ENCODE assay signal across 1 cellular context in genomic region chr17:75688209-75688771, GRCh38.
TF ChIP-seq lines count a peak whose summit lies in the region.

No MANE protein-coding gene starts in this region.

TF ChIP-seq in GM12878, 131 proteins besides CTCF, POLR2A, EP300 and RAD21:
- TF ChIP-seq TCF7 (IDR thresholded peaks at IDR 0.05; ENCODE audit: borderline replicate concordance) (no peak), ZBTB4 (CRISPR knock-in tag; IDR thresholded peaks at IDR 0.05) (no peak), SREBF2 (IDR thresholded peaks at IDR 0.05; ENCODE audit: low read length) (no peak), E4F1 (IDR thresholded peaks at IDR 0.05; ENCODE audit: borderline replicate concordance, partially characterized antibody) (no peak), ZNF687 (IDR thresholded peaks at IDR 0.05) (no peak), ZNF622 (IDR thresholded peaks at IDR 0.05) (no peak), RUNX3 (IDR thresholded peaks at IDR 0.05; ENCODE audit: low read length) (peak; percentile 21; the same call in 1 of the 2 replicates), IRF3 (IDR thresholded peaks at IDR 0.05) (no peak), MTA2 (IDR thresholded peaks at IDR 0.05; ENCODE audit: low read depth) (no peak), ZZZ3 (IDR thresholded peaks at IDR 0.05; ENCODE audit: control insufficient read depth, insufficient read length, low read depth) (no peak), IKZF1 (conservative IDR thresholded peaks at IDR 0.05) (no peak), CREM (IDR thresholded peaks at IDR 0.05; ENCODE audit: low read depth) (no peak), MLLT1 (IDR thresholded peaks at IDR 0.05) (0 out of 2 replicates have a peak, but pooled peaks have one; percentile 7), NR2C2 (IDR thresholded peaks at IDR 0.05; ENCODE audit: borderline replicate concordance, control insufficient read depth, insufficient read length, low read depth) (no peak), CHD1 (IDR thresholded peaks at IDR 0.05; ENCODE audit: low read depth, low read length) (no peak), MYC (IDR thresholded peaks at IDR 0.05; ENCODE audit: insufficient read depth, insufficient read length, insufficient replicate concordance, low read length, severe bottlenecking) (no peak), IRF5 (IDR thresholded peaks at IDR 0.05; ENCODE audit: borderline replicate concordance) (no peak), CHD2 (IDR thresholded peaks at IDR 0.05; ENCODE audit: borderline replicate concordance, low read depth, low read length) (0 out of 2 replicates have a peak, but pooled peaks have one; percentile 19)
